In the genomic region with DNA sequence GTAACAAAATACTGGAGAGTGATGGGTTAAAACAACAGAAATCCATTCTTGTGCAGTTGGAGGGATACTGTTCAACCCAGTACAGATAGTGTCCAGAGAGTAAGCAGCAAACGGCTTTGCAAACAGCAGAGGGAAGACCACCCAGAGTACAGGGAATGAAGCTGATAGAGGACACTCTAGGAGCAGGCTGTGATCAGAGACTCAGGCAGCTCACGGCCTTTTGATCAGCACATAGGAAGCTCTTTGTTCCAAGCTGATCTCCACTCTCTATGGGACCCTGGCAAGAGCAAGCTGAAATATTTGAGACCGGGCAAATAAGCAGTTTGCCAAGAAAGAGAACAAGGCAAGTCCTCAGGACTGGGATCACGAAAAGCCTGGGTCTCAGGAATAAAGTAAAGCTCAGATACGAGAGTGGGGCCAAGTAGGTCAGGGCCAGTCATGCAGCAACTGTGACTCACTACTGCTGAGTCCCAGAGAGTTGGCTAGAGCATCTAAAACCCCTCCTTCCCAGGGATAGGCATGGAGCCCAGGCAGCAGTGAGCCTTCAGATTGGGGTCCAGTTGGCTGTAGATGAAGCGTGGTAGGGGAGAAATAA, we compare ENCODE assay signal across 10 cellular contexts. TPM values are rescaled to one million over a fixed set of nuclear protein-coding genes. Genes with fewer than 3 reads are reported as not detected.
DNase-seq lines count a peak whose midpoint lies in the region; ATAC-seq and TF ChIP-seq lines count a peak whose summit lies in the region.
"Had no signal": no experiment of that assay in that cellular context is flagged by ENCODE, and none has a peak within 500 bp of the region (broad histone marks: within the 10 kb centered on the region; RNA-seq: fewer than 3 reads in every experiment).

No MANE protein-coding gene starts in this region.

- H3K9me3 ChIP-seq in osteoblast (ENCODE audit: low read depth, low read length) (no peaks in the 10 kb centered on the region), suprapubic skin (no peaks in the 10 kb centered on the region)

- TF ChIP-seq EP300 in suprapubic skin (IDR thresholded peaks at IDR 0.05): no peak

- H3K27me3 ChIP-seq in osteoblast (ENCODE audit: insufficient read depth, low read length) (no peaks in the 10 kb centered on the region), suprapubic skin (no peaks in the 10 kb centered on the region)

- H4K20me1 ChIP-seq in osteoblast (ENCODE audit: insufficient read depth, low read length): no peaks in the 10 kb centered on the region

- DNase-seq in C1 segment of cervical spinal cord (lab: John Stamatoyannopoulos, UW) (peak in 12 of 14 donors; percentile 3 to 68 (median 19)), RWPE1 (ENCODE audit: low spot score) (peak; percentile 69), fibroblast of pulmonary artery (ENCODE audit: low read depth) (peak; percentile 71), osteoblast (ENCODE audit: insufficient read length, low spot score, missing footprints) (peak; percentile 95), suprapubic skin (ENCODE audit: low spot score in 2 of 2) (no peak), HT-29 (ENCODE audit: low spot score) (no peak)
- DNase-seq: activated CD4-positive, alpha-beta T cell treated with anti-CD3 and anti-CD28 coated beads, Interleukin-2, amount 50 U/mL, for 4 hours; NCI-H2227 treated with DMSO at 0.1 percent for 48 hours had no signal

- peaks cover 27% of the 10 kb centered on the region for H3K79me2 ChIP-seq in osteoblast (ENCODE audit: insufficient read depth, low read length)

- TF ChIP-seq POLR2A in suprapubic skin (IDR thresholded peaks at IDR 0.05): no peak

- peak overlapping the region; percentile 27 for H2AFZ ChIP-seq in osteoblast (ENCODE audit: low read length)

- H3K4me3 ChIP-seq in fibroblast of pulmonary artery (replicated peaks; ENCODE audit: low read depth, low read length) (no peak overlapping the region), osteoblast (ENCODE audit: insufficient read depth, low read length) (peak overlapping the region; percentile 5), suprapubic skin (no peak overlapping the region)

- CTCF ChIA-PET in RWPE1 (lab: Yijun Ruan, JAX): interaction anchor here (0.6 kb wide), 1 partner anchor 9 kb away, joined by 7 read pairs; no protein-coding TSS in a partner anchor

- WGBS in suprapubic skin: 41% methylated on average over 6 of the region's 6 CpGs

- H3K27ac ChIP-seq in RWPE1 (peak overlapping the region; percentile 42), osteoblast (ENCODE audit: low read depth, low read length) (peak overlapping the region; percentile 71), suprapubic skin (no peak overlapping the region)

- TF ChIP-seq CTCF in RWPE1 (conservative IDR thresholded peaks at IDR 0.05; ENCODE audit: low read depth): no peak
- TF ChIP-seq CTCF in fibroblast of pulmonary artery (IDR thresholded peaks at IDR 0.05; ENCODE audit: low read length, missing control alignments): no peak
- no peak for TF ChIP-seq CTCF in osteoblast (IDR thresholded peaks at IDR 0.05; ENCODE audit: extremely low read depth, low read depth, low read length)
- TF ChIP-seq CTCF in suprapubic skin (IDR thresholded peaks at IDR 0.05): no peak

- no peak for ATAC-seq in GM21717 (IDR thresholded peaks at IDR 0.05; ENCODE audit: unreplicated experiment)
- ATAC-seq in HG03457 (IDR thresholded peaks at IDR 0.05; ENCODE audit: unreplicated experiment): no peak

- H3K4me1 ChIP-seq in osteoblast (ENCODE audit: insufficient read depth, low read length) (peaks cover 24% of the 10 kb centered on the region), suprapubic skin (peaks cover 14% of the 10 kb centered on the region)

- H3K4me2 ChIP-seq in osteoblast (ENCODE audit: insufficient read depth, low read length): peak overlapping the region; percentile 52

- POLR2A ChIA-PET in RWPE1 (lab: Yijun Ruan, JAX; ENCODE audit: low non-redundant PET): interaction anchor here (0.6 kb wide), 1 partner anchor 9 kb away, joined by 4 read pairs; no protein-coding TSS in a partner anchor

- H3K36me3 ChIP-seq in osteoblast (ENCODE audit: insufficient read depth, low read length) (no peaks in the 10 kb centered on the region), suprapubic skin (no peaks in the 10 kb centered on the region)

RNA-seq across cellular contexts. Expression of a gene that starts 52.4 kb away (rescaled TPM):
- total RNA-seq in osteoblast (8.3 and 9.4 TPM in 2 replicates), suprapubic skin (1 to 10 TPM; 1.8 to 3.2 (median 2.2) TPM)
- 21.8 and 22.6 TPM in 2 replicates for total RNA-seq in HT-29 (2014; rRNA removed; shearing (Covaris generic))

Comparison
In these comparisons a context has a peak if more than half of its experiments do, and no peak if none do; other contexts are left out.
1. DNase-seq: peak in C1 segment of cervical spinal cord (12 of 14), RWPE1 (single experiment), fibroblast of pulmonary artery (single experiment) and osteoblast (single experiment); none in suprapubic skin (0 of 2) and HT-29 (single experiment).